In the genomic region with DNA sequence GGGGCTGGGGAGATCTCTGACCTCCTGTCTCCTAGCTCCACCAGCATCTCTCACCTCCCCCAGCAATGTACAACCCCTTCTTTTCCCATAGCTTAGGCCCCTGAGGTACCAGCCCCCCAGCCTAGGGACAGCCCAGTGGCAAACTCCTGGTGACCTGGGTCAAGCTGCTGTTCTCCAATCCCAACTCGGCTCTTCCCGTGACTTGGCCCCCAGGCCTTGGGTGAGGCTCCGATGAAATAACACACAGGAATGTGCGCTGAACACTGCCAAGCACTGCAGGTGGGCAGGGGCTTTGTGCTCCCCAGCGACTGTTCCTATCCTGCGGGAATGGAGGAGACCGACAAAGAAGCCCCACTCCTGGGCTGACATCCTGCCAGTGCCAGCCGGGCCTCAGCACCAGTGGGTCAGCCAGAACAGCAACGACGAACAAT, we compare ENCODE assay signal across 10 cellular contexts.
A peak's percentile ranks its signal among the peaks of the same experiment; 100 is the strongest.
DNase-seq lines count a peak whose midpoint lies in the region; ATAC-seq, FAIRE-seq and TF ChIP-seq lines count a peak whose summit lies in the region.
"Had no signal": no experiment of that assay in that cellular context is flagged by ENCODE, and none has a peak within 500 bp of the region (broad histone marks: within the 10 kb centered on the region; RNA-seq: fewer than 3 reads in every experiment).

No MANE protein-coding gene starts in this region.

- H3K27ac Mint-ChIP-seq in activated T-cell treated with anti-CD3 and anti-CD28 coated beads, Interleukin-2, amount 50 U/mL, for 72 hours, result peak overlapping the region; percentile 36
- peak overlapping the region; percentile 91 for H3K27ac Mint-ChIP-seq in activated B cell treated with CpG ODN at 0.5 μM for 24 hours
- H3K27ac Mint-ChIP-seq in stimulated activated naive CD8-positive, alpha-beta T cell treated with anti-CD3 and anti-CD28 coated beads, Interleukin-15, amount 100 ng/mL, for 72 hours, result peak overlapping the region; percentile 51 to 70

- no peaks in the 10 kb centered on the region for H3K36me3 ChIP-seq in esophagus squamous epithelium
- H3K36me3 ChIP-seq: brain microvascular endothelial cell had no signal

- H3K4me3 Mint-ChIP-seq in activated T-cell treated with anti-CD3 and anti-CD28 coated beads, Interleukin-2, amount 50 U/mL, for 72 hours, result peak overlapping the region; percentile 63 to 76
- peak overlapping the region; percentile 62 for H3K4me3 Mint-ChIP-seq in activated B cell treated with CpG ODN at 0.5 μM for 24 hours
- H3K4me3 Mint-ChIP-seq in stimulated activated naive CD8-positive, alpha-beta T cell treated with anti-CD3 and anti-CD28 coated beads, Interleukin-15, amount 100 ng/mL, for 72 hours, result peak overlapping the region; percentile 43 to 66

- peaks cover 0 to 34% (median 17%) of the 10 kb centered on the region in 3 donors for H3K4me1 ChIP-seq in esophagus squamous epithelium

- H3K4me1 Mint-ChIP-seq in activated T-cell treated with anti-CD3 and anti-CD28 coated beads, Interleukin-2, amount 50 U/mL, for 72 hours (ENCODE audit: low read depth), result peaks cover 58% of the 10 kb centered on the region
- H3K4me1 Mint-ChIP-seq in activated B cell treated with CpG ODN at 0.5 μM for 24 hours, result peaks cover 64% of the 10 kb centered on the region
- H3K4me1 Mint-ChIP-seq in stimulated activated naive CD8-positive, alpha-beta T cell treated with anti-CD3 and anti-CD28 coated beads, Interleukin-15, amount 100 ng/mL, for 72 hours, result peaks cover 55% of the 10 kb centered on the region

- FAIRE-seq in HTR-8/SVneo (lab: Jason Lieb, UNC), result no peak

- 12% methylated on average over 3 of the region's 10 CpGs; no CpG with 5 or more reads in 1 of the 2 donors for WGBS in esophagus squamous epithelium, 2 donors

- H3K36me3 Mint-ChIP-seq in activated T-cell treated with anti-CD3 and anti-CD28 coated beads, Interleukin-2, amount 50 U/mL, for 72 hours (ENCODE audit: insufficient read depth in 2 of 2), result no peaks in the 10 kb centered on the region
- peaks cover 2% of the 10 kb centered on the region for H3K36me3 Mint-ChIP-seq in activated B cell treated with CpG ODN at 0.5 μM for 24 hours (ENCODE audit: low read depth)

- POLR2A ChIA-PET in activated B cell treated with CpG ODN at 0.5 μM for 24 hours (lab: Charles Lee), result interaction anchor here (0.8 to 9.3 kb wide), 9 partner anchors 14 to 273 kb away, joined by 3 to 192 read pairs (median 19); a partner anchor contains a TSS

- no peaks in the 10 kb centered on the region for H3K27me3 ChIP-seq in esophagus squamous epithelium
- H3K27me3 ChIP-seq: brain microvascular endothelial cell had no signal

- TF ChIP-seq POLR2A in esophagus squamous epithelium (IDR thresholded peaks at IDR 0.05), result no peak

- no peaks in the 10 kb centered on the region for H3K9me3 Mint-ChIP-seq in activated T-cell treated with anti-CD3 and anti-CD28 coated beads, Interleukin-2, amount 50 U/mL, for 72 hours
- no peaks in the 10 kb centered on the region for H3K9me3 Mint-ChIP-seq in activated B cell treated with CpG ODN at 0.5 μM for 24 hours
- no peaks in the 10 kb centered on the region for H3K9me3 Mint-ChIP-seq in stimulated activated naive CD8-positive, alpha-beta T cell treated with anti-CD3 and anti-CD28 coated beads, Interleukin-15, amount 100 ng/mL, for 72 hours

- H3K27me3 Mint-ChIP-seq in activated T-cell treated with anti-CD3 and anti-CD28 coated beads, Interleukin-2, amount 50 U/mL, for 72 hours (ENCODE audit: low read depth), result no peaks in the 10 kb centered on the region
- H3K27me3 Mint-ChIP-seq in activated B cell treated with CpG ODN at 0.5 μM for 24 hours, result no peaks in the 10 kb centered on the region
- no peaks in the 10 kb centered on the region for H3K27me3 Mint-ChIP-seq in stimulated activated naive CD8-positive, alpha-beta T cell treated with anti-CD3 and anti-CD28 coated beads, Interleukin-15, amount 100 ng/mL, for 72 hours

- no peak for TF ChIP-seq CTCF in activated B cell treated with CpG ODN at 0.5 μM for 24 hours (IDR thresholded peaks at IDR 0.05)
- no peak for TF ChIP-seq CTCF in esophagus squamous epithelium (IDR thresholded peaks at IDR 0.05)
- TF ChIP-seq CTCF in omental fat pad (IDR thresholded peaks at IDR 0.05), result no peak

- H3K4me3 ChIP-seq in esophagus squamous epithelium, result no peak overlapping the region

- no peaks in the 10 kb centered on the region for H3K9me3 ChIP-seq in esophagus squamous epithelium

- DNase-seq in activated T-cell treated with anti-CD3 and anti-CD28 coated beads, Interleukin-2, amount 50 U/mL, for 72 hours, result no peak
- DNase-seq in activated T-cell treated with anti-CD3 and anti-CD28 coated beads for 4 hours (no peak), activated B cell treated with CpG ODN at 0.5 μM for 24 hours (no peak), esophagus squamous epithelium (lab: John Stamatoyannopoulos, UW) (no peak), omental fat pad (ENCODE audit: low spot score) (no peak), substantia nigra (lab: John Stamatoyannopoulos, UW) (no peak), HTR-8/SVneo (ENCODE audit: insufficient read length, low spot score) (no peak)
- DNase-seq in stimulated activated naive CD8-positive, alpha-beta T cell treated with anti-CD3 and anti-CD28 coated beads, Interleukin-15, amount 100 ng/mL, for 72 hours, result no peak
- DNase-seq: brain microvascular endothelial cell had no signal

- intact Hi-C loops in activated B cell treated with CpG ODN at 0.5 μM for 24 hours (cut with micrococcal nuclease), result loop anchor here (1.0 kb wide), 1 partner anchor 15 kb away; no protein-coding TSS in a partner anchor
- intact Hi-C loops in esophagus squamous epithelium (cut with DNase I), result no loop called here

- no peak for ATAC-seq in activated T-cell treated with anti-CD3 and anti-CD28 coated beads, Interleukin-2, amount 50 U/mL, for 72 hours (replicated peaks in 1 of 2)
- ATAC-seq in activated B cell treated with CpG ODN at 0.5 μM for 24 hours (ENCODE audit: low read depth) (no peak), omental fat pad (ENCODE audit: low FRiP score) (no peak)
- ATAC-seq in stimulated activated naive CD8-positive, alpha-beta T cell treated with anti-CD3 and anti-CD28 coated beads, Interleukin-15, amount 100 ng/mL, for 72 hours, result no peak

- CTCF ChIA-PET in activated B cell treated with CpG ODN at 0.5 μM for 24 hours (lab: Charles Lee), result interaction anchor here (1.2 to 8.7 kb wide), 3 partner anchors 11 to 215 kb away, joined by 3 to 96 read pairs (median 33); no protein-coding TSS in a partner anchor

- H3K27ac ChIP-seq in esophagus squamous epithelium (peak overlapping the region; percentile 34 to 69 (median 48)), substantia nigra (ENCODE audit: low read depth, low read length, poor library complexity, severe bottlenecking) (no peak overlapping the region)
- H3K27ac ChIP-seq: brain microvascular endothelial cell, epithelial cell of prostate had no signal

Comparison
In these comparisons a context has a peak if more than half of its experiments do, and no peak if none do; other contexts are left out.
1. H3K27ac Mint-ChIP-seq: peak in every context shown above with its lines; median percentile 91 in activated B cell treated with CpG ODN at 0.5 μM for 24 hours; 60 in stimulated activated naive CD8-positive, alpha-beta T cell treated with anti-CD3 and anti-CD28 coated beads, Interleukin-15, amount 100 ng/mL, for 72 hours; 36 in activated T-cell treated with anti-CD3 and anti-CD28 coated beads, Interleukin-2, amount 50 U/mL, for 72 hours.